In the genomic region with DNA sequence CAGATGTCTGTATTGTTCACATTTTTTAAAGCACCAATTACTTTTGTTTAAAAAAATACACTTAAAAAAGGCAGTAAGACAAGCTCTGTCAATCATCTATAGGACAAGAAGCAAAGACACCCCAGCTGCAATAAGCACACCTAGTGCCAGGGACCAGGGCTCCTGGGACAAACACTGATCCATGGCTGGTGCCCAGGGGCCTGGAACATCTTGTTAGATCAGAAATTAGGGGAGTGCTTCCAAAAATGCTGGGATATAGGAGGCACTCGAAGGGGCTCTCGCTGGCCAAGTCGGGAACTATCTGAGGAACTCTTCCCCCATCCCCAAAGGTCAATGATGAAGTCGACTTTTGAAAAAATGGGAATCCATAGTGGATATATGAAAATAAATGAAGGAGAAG, we compare ENCODE assay signal across 25 cellular contexts. TPM values are rescaled to one million over a fixed set of nuclear protein-coding genes. Genes with fewer than 3 reads are reported as not detected.
DNase-seq lines count a peak whose midpoint lies in the region; ATAC-seq and TF ChIP-seq lines count a peak whose summit lies in the region.
"Had no signal": no experiment of that assay in that cellular context is flagged by ENCODE, and none has a peak within 500 bp of the region (broad histone marks: within the 10 kb centered on the region; RNA-seq: fewer than 3 reads in every experiment).

No MANE protein-coding gene starts in this region.

- H3K9me3 Mint-ChIP-seq in activated naive CD4-positive, alpha-beta T cell treated with anti-CD3 and anti-CD28 coated beads, Interleukin-2, amount 10 ng/mL, durations not matched to agents 7 days and 5 days: peaks cover 23% of the 10 kb centered on the region
- no peaks in the 10 kb centered on the region for H3K9me3 Mint-ChIP-seq in dendritic cell treated with granulocyte-macrophage colony-stimulating factor and Interleukin-4, amounts not matched to agents 40 ng/mL and 50 ng/mL, for 4 days
- H3K9me3 Mint-ChIP-seq: activated B cell treated with CpG ODN at 0.5 μM for 24 hours had no signal

- DNase-seq in activated naive CD4-positive, alpha-beta T cell treated with anti-CD3 and anti-CD28 coated beads, Interleukin-2, amount 10 ng/mL, durations not matched to agents 7 days and 5 days: no peak
- no peak for DNase-seq in activated naive CD4-positive, alpha-beta T cell treated with anti-CD3 and anti-CD28 coated beads, Interleukin-2, amount 50 U/mL, for 16 hours
- no peak for DNase-seq in HEK293T (ENCODE audit: extremely low spot score)
- peak; percentile 20 for DNase-seq in stimulated activated CD8-positive, alpha-beta memory T cell treated with anti-CD3 and anti-CD28 coated beads, Interleukin-4, amount 100 ng/mL, for 48 hours
- no peak for DNase-seq in NCI-H345 (lab: John Stamatoyannopoulos, UW)
- DNase-seq in left lobe of liver (ENCODE audit: low spot score): no peak
- DNase-seq: activated B cell treated with CpG ODN at 0.5 μM for 24 hours; activated CD4-positive, alpha-beta memory T cell treated with anti-CD3 and anti-CD28 coated beads for 36 hours; activated CD8-positive, alpha-beta memory T cell treated with anti-CD3 and anti-CD28 coated beads, Interleukin-2, amount 50 U/mL, for 48 hours; AML-193; kidney glomerular epithelial cell; mucosa of descending colon; NCI-H1092; NCI-H1694 treated with DMSO at 0.1 percent for 48 hours; NCI-H2171; NCI-H510A; right lobe of liver; RPMI8226; spleen; stimulated activated CD4-positive, alpha-beta T cell treated with anti-CD3 and anti-CD28 coated beads, Interleukin-2, amount 100 ng/mL, for 24 hours; T-helper 1 cell had no signal

- intact Hi-C loops in dendritic cell treated with granulocyte-macrophage colony-stimulating factor and Interleukin-4, amounts not matched to agents 40 ng/mL and 50 ng/mL, for 4 days (cut with micrococcal nuclease): loop anchor here (10.0 kb wide), 1 partner anchor 53 kb away; no protein-coding TSS in a partner anchor

- POLR2A ChIA-PET in HEK293T (lab: Yijun Ruan, JAX): no interaction called here

- no peak overlapping the region for H3K4me3 Mint-ChIP-seq in activated naive CD4-positive, alpha-beta T cell treated with anti-CD3 and anti-CD28 coated beads, Interleukin-2, amount 10 ng/mL, durations not matched to agents 7 days and 5 days
- H3K4me3 Mint-ChIP-seq in dendritic cell treated with granulocyte-macrophage colony-stimulating factor and Interleukin-4, amounts not matched to agents 40 ng/mL and 50 ng/mL, for 4 days: no peak overlapping the region
- H3K4me3 Mint-ChIP-seq: activated B cell treated with CpG ODN at 0.5 μM for 24 hours; activated CD4-positive, alpha-beta memory T cell treated with anti-CD3 and anti-CD28 coated beads for 36 hours had no signal

- peaks cover 3% of the 10 kb centered on the region for H3K4me1 Mint-ChIP-seq in activated naive CD4-positive, alpha-beta T cell treated with anti-CD3 and anti-CD28 coated beads, Interleukin-2, amount 10 ng/mL, durations not matched to agents 7 days and 5 days
- peaks cover 28% of the 10 kb centered on the region for H3K4me1 Mint-ChIP-seq in dendritic cell treated with granulocyte-macrophage colony-stimulating factor and Interleukin-4, amounts not matched to agents 40 ng/mL and 50 ng/mL, for 4 days (ENCODE audit: low read depth)

- peaks cover 6% of the 10 kb centered on the region for H3K27me3 Mint-ChIP-seq in activated naive CD4-positive, alpha-beta T cell treated with anti-CD3 and anti-CD28 coated beads, Interleukin-2, amount 10 ng/mL, durations not matched to agents 7 days and 5 days
- H3K27me3 Mint-ChIP-seq in dendritic cell treated with granulocyte-macrophage colony-stimulating factor and Interleukin-4, amounts not matched to agents 40 ng/mL and 50 ng/mL, for 4 days: no peaks in the 10 kb centered on the region
- H3K27me3 Mint-ChIP-seq: activated B cell treated with CpG ODN at 0.5 μM for 24 hours; activated CD4-positive, alpha-beta memory T cell treated with anti-CD3 and anti-CD28 coated beads for 36 hours had no signal

- ATAC-seq in left lobe of liver (no peak), GM18520 (IDR thresholded peaks at IDR 0.05; ENCODE audit: unreplicated experiment) (no peak)
- ATAC-seq: GM12878, mucosa of descending colon, right lobe of liver had no signal

- peaks cover 74% of the 10 kb centered on the region for H3K36me3 Mint-ChIP-seq in activated naive CD4-positive, alpha-beta T cell treated with anti-CD3 and anti-CD28 coated beads, Interleukin-2, amount 10 ng/mL, durations not matched to agents 7 days and 5 days
- H3K36me3 Mint-ChIP-seq in dendritic cell treated with granulocyte-macrophage colony-stimulating factor and Interleukin-4, amounts not matched to agents 40 ng/mL and 50 ng/mL, for 4 days (ENCODE audit: low read depth): peaks cover 60% of the 10 kb centered on the region

- H3K27ac Mint-ChIP-seq in activated naive CD4-positive, alpha-beta T cell treated with anti-CD3 and anti-CD28 coated beads, Interleukin-2, amount 10 ng/mL, durations not matched to agents 7 days and 5 days: peak overlapping the region; percentile 56
- H3K27ac Mint-ChIP-seq in dendritic cell treated with granulocyte-macrophage colony-stimulating factor and Interleukin-4, amounts not matched to agents 40 ng/mL and 50 ng/mL, for 4 days: peak overlapping the region; percentile 52
- H3K27ac Mint-ChIP-seq: activated CD4-positive, alpha-beta memory T cell treated with anti-CD3 and anti-CD28 coated beads for 36 hours had no signal

- CTCF ChIA-PET in activated naive CD4-positive, alpha-beta T cell treated with anti-CD3 and anti-CD28 coated beads, Interleukin-2, amount 10 ng/mL, durations not matched to agents 7 days and 5 days (lab: Charles Lee): no interaction called here
- CTCF ChIA-PET in HEK293T (lab: Yijun Ruan, JAX): no interaction called here

TF ChIP-seq in HEK293T, 16 proteins besides CTCF, POLR2A, EP300 and RAD21:
- TF ChIP-seq FOXA1 (IDR thresholded peaks at IDR 0.05): no peak
- TF ChIP-seq, protein P1, sequence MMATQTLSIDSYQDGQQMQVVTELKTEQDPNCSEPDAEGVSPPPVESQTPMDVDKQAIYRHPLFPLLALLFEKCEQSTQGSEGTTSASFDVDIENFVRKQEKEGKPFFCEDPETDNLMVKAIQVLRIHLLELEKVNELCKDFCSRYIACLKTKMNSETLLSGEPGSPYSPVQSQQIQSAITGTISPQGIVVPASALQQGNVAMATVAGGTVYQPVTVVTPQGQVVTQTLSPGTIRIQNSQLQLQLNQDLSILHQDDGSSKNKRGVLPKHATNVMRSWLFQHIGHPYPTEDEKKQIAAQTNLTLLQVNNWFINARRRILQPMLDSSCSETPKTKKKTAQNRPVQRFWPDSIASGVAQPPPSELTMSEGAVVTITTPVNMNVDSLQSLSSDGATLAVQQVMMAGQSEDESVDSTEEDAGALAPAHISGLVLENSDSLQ (IDR thresholded peaks at IDR 0.05): peak; percentile 17; the same call in 1 of the 2 replicates

RNA-seq across cellular contexts. Expression of a gene that starts 28.7 kb away (rescaled TPM):
- 75.2 TPM for total RNA-seq in left lobe of liver

RNA-seq across cellular contexts. Expression of a gene that starts 47.3 kb away (rescaled TPM):
- total RNA-seq in left lobe of liver: 1.5 TPM
- total RNA-seq: SK-MEL-5 had no signal
